In the genomic region with DNA sequence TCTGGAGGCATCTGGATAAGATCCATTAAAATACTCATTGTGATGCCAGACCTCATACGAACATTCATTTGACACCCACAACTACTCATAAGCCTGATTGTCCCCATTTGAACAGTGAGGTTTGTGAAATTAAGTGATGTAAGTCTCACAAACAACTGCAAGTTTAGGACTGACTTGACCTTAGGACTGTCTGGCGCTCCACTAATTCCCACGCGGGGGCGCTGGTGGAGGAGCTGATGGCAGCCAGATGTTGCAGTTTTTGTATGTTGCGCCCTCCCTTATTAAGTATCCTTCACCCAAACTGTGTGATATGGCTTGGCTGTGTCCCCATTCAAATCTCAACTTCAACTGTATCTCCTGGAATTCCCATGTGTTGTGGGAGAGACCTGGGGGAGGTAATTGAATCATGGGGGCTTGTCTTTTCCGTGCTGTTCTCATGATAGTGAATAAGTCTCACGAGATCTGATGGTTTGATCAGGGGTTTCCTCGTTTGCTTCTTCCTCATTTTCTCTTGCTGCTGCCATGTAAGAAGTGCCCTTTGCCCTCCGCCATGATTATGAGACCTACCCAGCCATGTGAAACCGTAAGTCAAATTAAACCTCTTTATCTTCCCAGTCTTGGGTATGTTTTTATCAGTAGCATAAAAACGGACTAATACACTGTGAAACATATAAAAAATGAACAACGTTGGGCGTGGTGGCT, we compare ENCODE assay signal across 11 cellular contexts. TPM values are rescaled to one million over a fixed set of nuclear protein-coding genes. Genes with fewer than 3 reads are reported as not detected.
DNase-seq lines count a peak whose midpoint lies in the region; ATAC-seq and TF ChIP-seq lines count a peak whose summit lies in the region.
"Had no signal": no experiment of that assay in that cellular context is flagged by ENCODE, and none has a peak within 500 bp of the region (broad histone marks: within the 10 kb centered on the region; RNA-seq: fewer than 3 reads in every experiment).

No MANE protein-coding gene starts in this region.

- peak; percentile 68 for TF ChIP-seq CTCF in fibroblast of pulmonary artery (IDR thresholded peaks at IDR 0.05; ENCODE audit: low read length, missing control alignments)
- TF ChIP-seq CTCF in Peyer's patch (IDR thresholded peaks at IDR 0.05), result peak in 1 of 6 experiments; percentile 12

- peak; percentile 83 for ATAC-seq in sciatic nerve
- ATAC-seq in GM19395 (IDR thresholded peaks at IDR 0.05; ENCODE audit: unreplicated experiment), result no peak

- H3K36me3 ChIP-seq in Peyer's patch, result no peaks in the 10 kb centered on the region

- no peak for TF ChIP-seq POLR2A in Peyer's patch (IDR thresholded peaks at IDR 0.05)

- H3K4me3 ChIP-seq in fibroblast of pulmonary artery (replicated peaks; ENCODE audit: low read depth, low read length), result no peak overlapping the region
- H3K4me3 ChIP-seq in Peyer's patch, result no peak overlapping the region
- H3K4me3 ChIP-seq: coronary artery had no signal

- no peaks in the 10 kb centered on the region for H3K9me3 ChIP-seq in Peyer's patch

- intact Hi-C loops in sciatic nerve (cut with DNase I), result no loop called here

- DNase-seq in activated CD4-positive, alpha-beta T cell treated with anti-CD3 and anti-CD28 coated beads, Interleukin-2, amount 50 U/mL, for 1 hour, result peak; percentile 28
- DNase-seq in activated CD4-positive, alpha-beta T cell treated with anti-CD3 and anti-CD28 coated beads for 4 hours, result no peak
- peak; percentile 78 for DNase-seq in SK-N-DZ (ENCODE audit: low spot score)
- peak; percentile 63 for DNase-seq in fibroblast of pulmonary artery (ENCODE audit: low read depth)
- DNase-seq in sciatic nerve (ENCODE audit: low spot score), result peak; percentile 73
- no peak for DNase-seq in NCI-H1417 (lab: John Stamatoyannopoulos, UW)
- DNase-seq in Peyer's patch, result no peak
- DNase-seq: GF-D8, hippocampal formation had no signal

- no peaks in the 10 kb centered on the region for H3K27me3 ChIP-seq in Peyer's patch

- H3K4me1 ChIP-seq in Peyer's patch, result no peaks in the 10 kb centered on the region

- H3K27ac ChIP-seq in Peyer's patch, result no peak overlapping the region
- H3K27ac ChIP-seq: coronary artery had no signal

RNA-seq across cellular contexts. Expression of a gene that starts 20.3 kb away (rescaled TPM):
- 57.1 and 68.3 TPM in 2 replicates for polyA plus RNA-seq in SK-N-DZ (2014; cell fraction: cytosol; rRNA removed)
- 477 and 682 TPM in 2 replicates for polyA plus RNA-seq in SK-N-DZ (2014; cell fraction: nucleus; rRNA removed)
- total RNA-seq in sciatic nerve (121 TPM), Peyer's patch (100 to 1,000 TPM in 1 of 4 donors, 10 to 100 TPM in 3; 58.4 to 103 (median 79.7) TPM)

RNA-seq across cellular contexts. Expression of a gene that starts 34.1 kb away (rescaled TPM):
- polyA plus RNA-seq in SK-N-DZ (2014; cell fraction: cytosol; rRNA removed), result 2.5 TPM in 2 replicates
- 3.7 and 6.9 TPM in 2 replicates for polyA plus RNA-seq in SK-N-DZ (2014; cell fraction: nucleus; rRNA removed)
- total RNA-seq in sciatic nerve (50.1 TPM), Peyer's patch (10 to 100 TPM; 14.9 to 26.4 (median 19.8) TPM)

Comparison
In these comparisons a context has a peak if more than half of its experiments do, and no peak if none do; other contexts are left out.
1. DNase-seq: peak in activated CD4-positive, alpha-beta T cell treated with anti-CD3 and anti-CD28 coated beads, Interleukin-2, amount 50 U/mL, for 1 hour (single experiment), SK-N-DZ (single experiment), fibroblast of pulmonary artery (single experiment) and sciatic nerve (single experiment); none in activated CD4-positive, alpha-beta T cell treated with anti-CD3 and anti-CD28 coated beads for 4 hours (0 of 2), NCI-H1417 (0 of 3) and Peyer's patch (0 of 3).